Comparison of ENCODE assay signal across 8 cellular contexts in the genomic region with DNA sequence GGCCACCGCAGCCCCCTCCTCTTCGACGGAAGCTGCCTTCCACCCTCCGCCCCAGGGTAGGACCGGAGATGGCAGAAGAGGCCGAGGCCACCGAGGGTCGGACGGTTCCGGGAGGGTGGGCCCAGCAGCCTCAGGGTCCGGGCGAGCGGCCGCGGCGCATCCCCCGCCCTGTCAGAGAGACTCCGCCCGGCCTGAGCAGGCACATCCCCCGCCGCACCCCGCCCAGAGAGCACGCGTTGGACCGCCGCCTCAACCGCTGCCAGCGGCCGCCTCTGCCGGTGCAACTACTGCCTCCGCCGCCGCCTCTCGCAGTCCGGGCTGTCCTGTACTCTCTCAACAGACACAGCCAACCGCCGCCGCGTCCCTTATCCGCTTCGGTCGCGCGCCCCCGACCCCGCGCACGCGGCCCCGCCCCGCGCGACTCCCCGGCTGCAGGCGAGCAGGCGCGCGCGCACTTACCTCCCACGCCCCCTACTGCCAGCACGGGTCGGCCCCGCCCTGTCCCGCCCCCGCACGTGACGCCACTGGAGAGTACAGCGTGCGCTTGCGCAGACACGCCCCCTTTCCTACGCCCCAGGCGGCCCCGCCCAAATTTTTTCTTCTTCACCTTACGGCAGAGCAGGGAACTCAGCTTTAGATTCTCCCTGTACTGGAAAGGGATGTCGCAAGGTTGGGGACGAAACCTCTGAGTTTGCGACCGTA. TPM values are rescaled to one million over a fixed set of nuclear protein-coding genes. Genes with fewer than 3 reads are reported as not detected.
DNase-seq lines count a peak whose midpoint lies in the region; ATAC-seq, FAIRE-seq and TF ChIP-seq lines count a peak whose summit lies in the region.

A gene with protein sequence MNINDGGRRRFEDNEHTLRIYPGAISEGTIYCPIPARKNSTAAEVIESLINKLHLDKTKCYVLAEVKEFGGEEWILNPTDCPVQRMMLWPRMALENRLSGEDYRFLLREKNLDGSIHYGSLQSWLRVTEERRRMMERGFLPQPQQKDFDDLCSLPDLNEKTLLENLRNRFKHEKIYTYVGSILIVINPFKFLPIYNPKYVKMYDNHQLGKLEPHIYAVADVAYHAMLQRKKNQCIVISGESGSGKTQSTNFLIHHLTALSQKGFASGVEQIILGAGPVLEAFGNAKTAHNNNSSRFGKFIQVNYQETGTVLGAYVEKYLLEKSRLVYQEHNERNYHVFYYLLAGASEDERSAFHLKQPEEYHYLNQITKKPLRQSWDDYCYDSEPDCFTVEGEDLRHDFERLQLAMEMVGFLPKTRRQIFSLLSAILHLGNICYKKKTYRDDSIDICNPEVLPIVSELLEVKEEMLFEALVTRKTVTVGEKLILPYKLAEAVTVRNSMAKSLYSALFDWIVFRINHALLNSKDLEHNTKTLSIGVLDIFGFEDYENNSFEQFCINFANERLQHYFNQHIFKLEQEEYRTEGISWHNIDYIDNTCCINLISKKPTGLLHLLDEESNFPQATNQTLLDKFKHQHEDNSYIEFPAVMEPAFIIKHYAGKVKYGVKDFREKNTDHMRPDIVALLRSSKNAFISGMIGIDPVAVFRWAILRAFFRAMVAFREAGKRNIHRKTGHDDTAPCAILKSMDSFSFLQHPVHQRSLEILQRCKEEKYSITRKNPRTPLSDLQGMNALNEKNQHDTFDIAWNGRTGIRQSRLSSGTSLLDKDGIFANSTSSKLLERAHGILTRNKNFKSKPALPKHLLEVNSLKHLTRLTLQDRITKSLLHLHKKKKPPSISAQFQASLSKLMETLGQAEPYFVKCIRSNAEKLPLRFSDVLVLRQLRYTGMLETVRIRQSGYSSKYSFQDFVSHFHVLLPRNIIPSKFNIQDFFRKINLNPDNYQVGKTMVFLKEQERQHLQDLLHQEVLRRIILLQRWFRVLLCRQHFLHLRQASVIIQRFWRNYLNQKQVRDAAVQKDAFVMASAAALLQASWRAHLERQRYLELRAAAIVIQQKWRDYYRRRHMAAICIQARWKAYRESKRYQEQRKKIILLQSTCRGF (N-terminal part only) (minus strand): TSS at position 453 of the 702 bp plus-strand sequence. CDS start 71,587 bp downstream, outside the sequence.

- DNase-seq in AG09319 (ENCODE audit: extremely low read depth, low read depth) (peak; percentile 96), GM19239 (ENCODE audit: insufficient read length, low spot score) (peak; percentile 76), NCI-H510A treated with DMSO at 0.1 percent for 48 hours (lab: John Stamatoyannopoulos, UW) (peak; percentile 88), cerebellum (ENCODE audit: low spot score) (peak; percentile 97), islet precursor cell (peak; percentile 99)
- peak; percentile 99 for DNase-seq in activated CD4-positive, alpha-beta T cell treated with anti-CD3 and anti-CD28 coated beads for 24 hours (ENCODE audit: low read depth in 2 of 2)
- DNase-seq in stimulated activated CD4-positive, alpha-beta T cell treated with anti-CD3 and anti-CD28 coated beads, Interleukin-12 subunit alpha, Interleukin-12 subunit beta, amount 100 ng/mL, for 4 hours = peak; percentile 100

- FAIRE-seq in GM19239 (lab: Jason Lieb, UNC) = peak; percentile 98

- TF ChIP-seq CTCF in AG09319 (IDR thresholded peaks at IDR 0.05; ENCODE audit: low read depth, low read length) = no peak; the same call in none of the 2 replicates

- peak; percentile 58 for ATAC-seq in HG03442 (IDR thresholded peaks at IDR 0.05; ENCODE audit: unreplicated experiment)

RNA-seq across cellular contexts. Expression of the gene that starts here (rescaled TPM):
- 119 TPM for total RNA-seq in cerebellum

Comparison
In these comparisons a context has a peak if more than half of its experiments do, and no peak if none do; other contexts are left out.
1. Peak in every context shown above with its lines: DNase-seq and ATAC-seq.